1 cellular context compared by ENCODE assay signal in genomic region chr13:113915012-113915763, GRCh38.
TF ChIP-seq lines count a peak whose summit lies in the region.

No MANE protein-coding gene starts in this region.

TF ChIP-seq in HCT116, 20 proteins besides CTCF, POLR2A, EP300 and RAD21 (continued from another document):
- TF ChIP-seq SIN3A (IDR thresholded peaks at IDR 0.05; ENCODE audit: low read depth): no peak
- TF ChIP-seq FOSL1 (IDR thresholded peaks at IDR 0.05; ENCODE audit: low read depth): no peak
- TF ChIP-seq EZH2 (IDR thresholded peaks at IDR 0.05): no peak
